Comparison of ENCODE assay signal across 19 cellular contexts in genomic region chr19:28351761-28352160, GRCh38.
DNase-seq lines count a peak whose midpoint lies in the region; ATAC-seq and TF ChIP-seq lines count a peak whose summit lies in the region.
"Had no signal": no experiment of that assay in that cellular context is flagged by ENCODE, and none has a peak within 500 bp of the region (broad histone marks: within the 10 kb centered on the region; RNA-seq: fewer than 3 reads in every experiment).

No MANE protein-coding gene starts in this region.

- no peaks in the 10 kb centered on the region for H3K36me3 Mint-ChIP-seq in activated CD8-positive, alpha-beta T cell treated with anti-CD3 and anti-CD28 coated beads for 36 hours (ENCODE audit: low read depth)
- H3K36me3 Mint-ChIP-seq in activated naive CD4-positive, alpha-beta T cell treated with anti-CD3 and anti-CD28 coated beads for 36 hours (ENCODE audit: low read depth), result no peaks in the 10 kb centered on the region

- H3K27me3 Mint-ChIP-seq in activated CD8-positive, alpha-beta T cell treated with anti-CD3 and anti-CD28 coated beads for 36 hours, result no peaks in the 10 kb centered on the region
- no peaks in the 10 kb centered on the region for H3K27me3 Mint-ChIP-seq in activated naive CD4-positive, alpha-beta T cell treated with anti-CD3 and anti-CD28 coated beads for 36 hours (ENCODE audit: low read depth)
- H3K27me3 Mint-ChIP-seq: CD4-positive, CD25-positive, alpha-beta regulatory T cell had no signal

- no peak overlapping the region for H3K4me3 Mint-ChIP-seq in activated CD8-positive, alpha-beta T cell treated with anti-CD3 and anti-CD28 coated beads for 36 hours
- H3K4me3 Mint-ChIP-seq in activated naive CD4-positive, alpha-beta T cell treated with anti-CD3 and anti-CD28 coated beads for 36 hours, result no peak overlapping the region
- H3K4me3 Mint-ChIP-seq: CD4-positive, CD25-positive, alpha-beta regulatory T cell had no signal

- intact Hi-C loops in activated CD8-positive, alpha-beta T cell treated with anti-CD3 and anti-CD28 coated beads for 36 hours (cut with micrococcal nuclease), result no loop called here
- intact Hi-C loops in activated naive CD4-positive, alpha-beta T cell treated with anti-CD3 and anti-CD28 coated beads for 36 hours (cut with micrococcal nuclease), result no loop called here

- DNase-seq in AG10803 (ENCODE audit: low read depth) (peak; percentile 71), GM04503 (ENCODE audit: low read depth) (peak; percentile 22), astrocyte of the hippocampus (ENCODE audit: low read depth, low spot score) (peak; percentile 5), fibroblast of the aortic adventitia (ENCODE audit: low read depth) (peak; percentile 17), NCI-H82 treated with DMSO at 0.1 percent for 48 hours (lab: John Stamatoyannopoulos, UW; ENCODE audit: unreplicated experiment) (no peak)
- DNase-seq in activated CD8-positive, alpha-beta T cell treated with anti-CD3 and anti-CD28 coated beads for 36 hours, result no peak
- DNase-seq in activated naive CD4-positive, alpha-beta T cell treated with anti-CD3 and anti-CD28 coated beads for 36 hours, result no peak
- DNase-seq: AML-193; Calu3; CD4-positive, CD25-positive, alpha-beta regulatory T cell; GF-D8; HCEC 1CT; NCI-H1092 treated with DMSO at 0.1 percent for 48 hours; NCI-H1694; NCI-H69; PC-9; Right ventricle myocardium superior; SK-N-SH had no signal

- no peak overlapping the region for H3K27ac Mint-ChIP-seq in activated CD8-positive, alpha-beta T cell treated with anti-CD3 and anti-CD28 coated beads for 36 hours
- no peak overlapping the region for H3K27ac Mint-ChIP-seq in activated naive CD4-positive, alpha-beta T cell treated with anti-CD3 and anti-CD28 coated beads for 36 hours
- H3K27ac Mint-ChIP-seq: CD4-positive, CD25-positive, alpha-beta regulatory T cell had no signal

- POLR2A ChIA-PET in activated CD8-positive, alpha-beta T cell treated with anti-CD3 and anti-CD28 coated beads for 36 hours (lab: Charles Lee), result no interaction called here

- H3K9me3 Mint-ChIP-seq in activated CD8-positive, alpha-beta T cell treated with anti-CD3 and anti-CD28 coated beads for 36 hours, result peaks cover 10% of the 10 kb centered on the region
- H3K9me3 Mint-ChIP-seq in activated naive CD4-positive, alpha-beta T cell treated with anti-CD3 and anti-CD28 coated beads for 36 hours, result peaks cover 22% of the 10 kb centered on the region

- H3K4me3 ChIP-seq in AG10803 (ENCODE audit: low read length), result no peak overlapping the region
- no peak overlapping the region for H3K4me3 ChIP-seq in fibroblast of the aortic adventitia (ENCODE audit: low read depth, low read length)
- H3K4me3 ChIP-seq: PC-9 had no signal

- TF ChIP-seq CTCF in AG10803 (conservative IDR thresholded peaks at IDR 0.05; ENCODE audit: low read length) (no peak), fibroblast of the aortic adventitia (IDR thresholded peaks at IDR 0.05; ENCODE audit: insufficient read depth, low read length) (no peak)
- no peak for TF ChIP-seq CTCF in activated CD8-positive, alpha-beta T cell treated with anti-CD3 and anti-CD28 coated beads for 36 hours (IDR thresholded peaks at IDR 0.05)

- no peak for ATAC-seq in activated CD8-positive, alpha-beta T cell treated with anti-CD3 and anti-CD28 coated beads for 36 hours
- no peak for ATAC-seq in HG03196 (IDR thresholded peaks at IDR 0.05; ENCODE audit: unreplicated experiment)

- CTCF ChIA-PET in activated CD8-positive, alpha-beta T cell treated with anti-CD3 and anti-CD28 coated beads for 36 hours (lab: Charles Lee), result no interaction called here
- CTCF ChIA-PET in activated naive CD4-positive, alpha-beta T cell treated with anti-CD3 and anti-CD28 coated beads for 36 hours (lab: Charles Lee), result no interaction called here

- no peaks in the 10 kb centered on the region for H3K4me1 Mint-ChIP-seq in activated CD8-positive, alpha-beta T cell treated with anti-CD3 and anti-CD28 coated beads for 36 hours (ENCODE audit: low read depth)
- H3K4me1 Mint-ChIP-seq in activated naive CD4-positive, alpha-beta T cell treated with anti-CD3 and anti-CD28 coated beads for 36 hours (ENCODE audit: low read depth), result no peaks in the 10 kb centered on the region
- H3K4me1 Mint-ChIP-seq: CD4-positive, CD25-positive, alpha-beta regulatory T cell had no signal

Comparison
In these comparisons a context has a peak if more than half of its experiments do, and no peak if none do; other contexts are left out.
1. DNase-seq: peak in AG10803 (single experiment), GM04503 (single experiment), astrocyte of the hippocampus (single experiment) and fibroblast of the aortic adventitia (single experiment); none in NCI-H82 treated with DMSO at 0.1 percent for 48 hours (single experiment), activated CD8-positive, alpha-beta T cell treated with anti-CD3 and anti-CD28 coated beads for 36 hours (single experiment) and activated naive CD4-positive, alpha-beta T cell treated with anti-CD3 and anti-CD28 coated beads for 36 hours (single experiment).